ENCODE assay signal across 1 cellular context in the genomic region with DNA sequence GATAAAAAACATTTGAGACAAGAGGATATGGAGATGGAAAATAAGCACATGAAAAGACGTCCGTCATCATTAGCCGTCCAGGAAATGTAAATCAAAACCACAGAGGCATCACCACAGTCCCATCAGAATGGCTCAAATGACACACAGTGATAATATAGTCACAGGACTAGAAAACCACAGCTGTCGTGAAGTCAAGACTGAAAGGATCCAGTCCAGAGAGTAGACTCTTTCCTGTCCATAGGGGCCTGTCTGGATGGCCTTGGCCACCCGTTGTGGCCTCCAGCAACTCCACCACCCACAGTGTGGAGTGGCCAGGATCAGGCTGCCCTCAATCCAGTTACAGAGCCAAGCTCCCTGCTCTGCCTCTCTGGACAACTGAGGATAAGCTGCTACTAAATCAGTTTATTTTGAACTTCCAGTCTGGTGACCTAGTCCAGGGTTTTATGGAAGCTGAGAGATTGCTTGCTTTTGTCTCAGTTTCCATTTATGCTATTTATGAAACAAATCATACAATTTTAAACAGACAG.
A peak's percentile ranks its signal among the peaks of the same experiment; 100 is the strongest.
TF ChIP-seq lines count a peak whose summit lies in the region.

No MANE protein-coding gene starts in this region.

TF ChIP-seq in HepG2, 621 proteins besides CTCF, POLR2A, EP300 and RAD21 (continued from another document):
- TF ChIP-seq, protein P1, sequence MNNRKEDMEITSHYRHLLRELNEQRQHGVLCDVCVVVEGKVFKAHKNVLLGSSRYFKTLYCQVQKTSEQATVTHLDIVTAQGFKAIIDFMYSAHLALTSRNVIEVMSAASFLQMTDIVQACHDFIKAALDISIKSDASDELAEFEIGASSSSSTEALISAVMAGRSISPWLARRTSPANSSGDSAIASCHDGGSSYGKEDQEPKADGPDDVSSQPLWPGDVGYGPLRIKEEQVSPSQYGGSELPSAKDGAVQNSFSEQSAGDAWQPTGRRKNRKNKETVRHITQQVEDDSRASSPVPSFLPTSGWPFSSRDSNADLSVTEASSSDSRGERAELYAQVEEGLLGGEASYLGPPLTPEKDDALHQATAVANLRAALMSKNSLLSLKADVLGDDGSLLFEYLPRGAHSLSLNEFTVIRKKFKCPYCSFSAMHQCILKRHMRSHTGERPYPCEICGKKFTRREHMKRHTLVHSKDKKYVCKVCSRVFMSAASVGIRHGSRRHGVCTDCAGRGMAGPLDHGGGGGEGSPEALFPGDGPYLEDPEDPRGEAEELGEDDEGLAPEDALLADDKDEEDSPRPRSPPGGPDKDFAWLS (CRISPR knock-in tag; IDR thresholded peaks at IDR 0.05; ENCODE audit: borderline replicate concordance), result no peak
- TF ChIP-seq ZNF382 (CRISPR knock-in tag; IDR thresholded peaks at IDR 0.05; ENCODE audit: borderline replicate concordance), result peak; percentile 75; the same call in 1 of the 2 replicates
- no peak for TF ChIP-seq ZNF615 (CRISPR knock-in tag; IDR thresholded peaks at IDR 0.05; ENCODE audit: borderline replicate concordance)
- TF ChIP-seq ELF4 (CRISPR knock-in tag; IDR thresholded peaks at IDR 0.05; ENCODE audit: borderline replicate concordance), result no peak
- TF ChIP-seq GATAD2A (CRISPR knock-in tag; IDR thresholded peaks at IDR 0.05), result 0 out of 2 replicates have a peak, but pooled peaks have one; percentile 12
- TF ChIP-seq ZKSCAN8 (CRISPR knock-in tag; IDR thresholded peaks at IDR 0.05; ENCODE audit: borderline replicate concordance), result 0 out of 2 replicates have a peak, but pooled peaks have one; percentile 29
- TF ChIP-seq, protein P2, sequence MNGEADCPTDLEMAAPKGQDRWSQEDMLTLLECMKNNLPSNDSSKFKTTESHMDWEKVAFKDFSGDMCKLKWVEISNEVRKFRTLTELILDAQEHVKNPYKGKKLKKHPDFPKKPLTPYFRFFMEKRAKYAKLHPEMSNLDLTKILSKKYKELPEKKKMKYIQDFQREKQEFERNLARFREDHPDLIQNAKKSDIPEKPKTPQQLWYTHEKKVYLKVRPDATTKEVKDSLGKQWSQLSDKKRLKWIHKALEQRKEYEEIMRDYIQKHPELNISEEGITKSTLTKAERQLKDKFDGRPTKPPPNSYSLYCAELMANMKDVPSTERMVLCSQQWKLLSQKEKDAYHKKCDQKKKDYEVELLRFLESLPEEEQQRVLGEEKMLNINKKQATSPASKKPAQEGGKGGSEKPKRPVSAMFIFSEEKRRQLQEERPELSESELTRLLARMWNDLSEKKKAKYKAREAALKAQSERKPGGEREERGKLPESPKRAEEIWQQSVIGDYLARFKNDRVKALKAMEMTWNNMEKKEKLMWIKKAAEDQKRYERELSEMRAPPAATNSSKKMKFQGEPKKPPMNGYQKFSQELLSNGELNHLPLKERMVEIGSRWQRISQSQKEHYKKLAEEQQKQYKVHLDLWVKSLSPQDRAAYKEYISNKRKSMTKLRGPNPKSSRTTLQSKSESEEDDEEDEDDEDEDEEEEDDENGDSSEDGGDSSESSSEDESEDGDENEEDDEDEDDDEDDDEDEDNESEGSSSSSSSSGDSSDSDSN (CRISPR knock-in tag; IDR thresholded peaks at IDR 0.05), result no peak
- peak; percentile 41; the same call in 1 of the 2 replicates for TF ChIP-seq ZSCAN9 (CRISPR knock-in tag; IDR thresholded peaks at IDR 0.05; ENCODE audit: borderline replicate concordance)
- TF ChIP-seq, protein P3, sequence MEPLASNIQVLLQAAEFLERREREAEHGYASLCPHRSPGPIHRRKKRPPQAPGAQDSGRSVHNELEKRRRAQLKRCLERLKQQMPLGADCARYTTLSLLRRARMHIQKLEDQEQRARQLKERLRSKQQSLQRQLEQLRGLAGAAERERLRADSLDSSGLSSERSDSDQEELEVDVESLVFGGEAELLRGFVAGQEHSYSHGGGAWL (CRISPR knock-in tag; IDR thresholded peaks at IDR 0.05), result no peak
- TF ChIP-seq, protein P4, sequence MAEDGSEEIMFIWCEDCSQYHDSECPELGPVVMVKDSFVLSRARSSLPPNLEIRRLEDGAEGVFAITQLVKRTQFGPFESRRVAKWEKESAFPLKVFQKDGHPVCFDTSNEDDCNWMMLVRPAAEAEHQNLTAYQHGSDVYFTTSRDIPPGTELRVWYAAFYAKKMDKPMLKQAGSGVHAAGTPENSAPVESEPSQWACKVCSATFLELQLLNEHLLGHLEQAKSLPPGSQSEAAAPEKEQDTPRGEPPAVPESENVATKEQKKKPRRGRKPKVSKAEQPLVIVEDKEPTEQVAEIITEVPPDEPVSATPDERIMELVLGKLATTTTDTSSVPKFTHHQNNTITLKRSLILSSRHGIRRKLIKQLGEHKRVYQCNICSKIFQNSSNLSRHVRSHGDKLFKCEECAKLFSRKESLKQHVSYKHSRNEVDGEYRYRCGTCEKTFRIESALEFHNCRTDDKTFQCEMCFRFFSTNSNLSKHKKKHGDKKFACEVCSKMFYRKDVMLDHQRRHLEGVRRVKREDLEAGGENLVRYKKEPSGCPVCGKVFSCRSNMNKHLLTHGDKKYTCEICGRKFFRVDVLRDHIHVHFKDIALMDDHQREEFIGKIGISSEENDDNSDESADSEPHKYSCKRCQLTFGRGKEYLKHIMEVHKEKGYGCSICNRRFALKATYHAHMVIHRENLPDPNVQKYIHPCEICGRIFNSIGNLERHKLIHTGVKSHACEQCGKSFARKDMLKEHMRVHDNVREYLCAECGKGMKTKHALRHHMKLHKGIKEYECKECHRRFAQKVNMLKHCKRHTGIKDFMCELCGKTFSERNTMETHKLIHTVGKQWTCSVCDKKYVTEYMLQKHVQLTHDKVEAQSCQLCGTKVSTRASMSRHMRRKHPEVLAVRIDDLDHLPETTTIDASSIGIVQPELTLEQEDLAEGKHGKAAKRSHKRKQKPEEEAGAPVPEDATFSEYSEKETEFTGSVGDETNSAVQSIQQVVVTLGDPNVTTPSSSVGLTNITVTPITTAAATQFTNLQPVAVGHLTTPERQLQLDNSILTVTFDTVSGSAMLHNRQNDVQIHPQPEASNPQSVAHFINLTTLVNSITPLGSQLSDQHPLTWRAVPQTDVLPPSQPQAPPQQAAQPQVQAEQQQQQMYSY (CRISPR knock-in tag; IDR thresholded peaks at IDR 0.05), result peak; percentile 54; the same call in 1 of the 2 replicates
- TF ChIP-seq ZNF607 (CRISPR knock-in tag; IDR thresholded peaks at IDR 0.05; ENCODE audit: borderline replicate concordance), result no peak
- peak; percentile 48 for TF ChIP-seq SALL1 (CRISPR knock-in tag; IDR thresholded peaks at IDR 0.05)
- TF ChIP-seq ZNF644 (CRISPR knock-in tag; IDR thresholded peaks at IDR 0.05; ENCODE audit: low read depth), result 0 out of 2 replicates have a peak, but pooled peaks have one; percentile 10
